ENCODE assay signal across 8 cellular contexts in the genomic region with DNA sequence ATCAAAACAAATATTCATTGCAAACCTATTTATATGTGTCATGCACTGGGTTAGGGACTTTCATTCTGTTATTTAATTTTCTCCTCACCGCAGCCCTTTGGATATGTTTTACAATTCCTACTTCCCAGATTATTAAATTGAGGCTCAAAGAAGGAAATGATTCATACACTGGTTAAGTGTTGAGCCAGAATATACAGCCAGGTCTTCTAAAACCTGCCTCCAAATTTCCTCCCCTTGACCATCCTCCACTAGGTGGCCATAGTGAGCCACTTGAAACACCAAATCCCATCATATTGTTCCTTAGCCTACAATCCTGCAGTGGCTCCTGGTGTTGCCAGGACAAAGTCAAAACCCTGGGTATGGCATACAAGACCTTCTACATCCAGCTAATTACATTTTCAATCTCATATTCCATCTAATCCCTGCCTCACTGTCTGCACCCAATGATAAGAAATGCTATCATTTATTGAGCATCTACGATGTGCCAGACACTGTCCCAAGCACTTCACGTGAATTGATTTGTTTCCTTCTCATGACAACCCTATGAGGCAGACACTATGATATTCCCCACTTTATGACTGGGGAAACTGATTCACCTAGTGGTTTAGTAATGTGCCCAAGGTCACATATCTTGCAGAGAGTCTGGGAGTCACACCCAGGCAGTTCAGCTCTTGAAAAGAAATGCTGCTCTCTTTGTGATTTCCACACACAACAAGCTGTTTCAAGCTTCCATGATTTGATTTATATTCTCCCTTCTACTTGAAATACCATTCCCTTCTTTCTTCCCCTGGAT. TPM values are rescaled to one million over a fixed set of nuclear protein-coding genes. Genes with fewer than 3 reads are reported as not detected.
A peak's percentile ranks its signal among the peaks of the same experiment; 100 is the strongest.
DNase-seq lines count a peak whose midpoint lies in the region; ATAC-seq and TF ChIP-seq lines count a peak whose summit lies in the region.

No MANE protein-coding gene starts in this region.

- H3K27me3 ChIP-seq in BE2C (no peaks in the 10 kb centered on the region), HAP-1 (ENCODE audit: low read depth) (no peaks in the 10 kb centered on the region), RWPE2 (ENCODE audit: insufficient read depth, poor library complexity, severe bottlenecking) (no peaks in the 10 kb centered on the region)

- H3K4me1 ChIP-seq in BE2C (no peaks in the 10 kb centered on the region), HAP-1 (peaks cover 3% of the 10 kb centered on the region), RWPE2 (ENCODE audit: insufficient read depth, poor library complexity, severe bottlenecking) (peaks cover 25% of the 10 kb centered on the region)

- peaks cover 4 to 12% (median 4%) of the 10 kb centered on the region in 3 donors for H3K27me3 Mint-ChIP-seq in immature natural killer cell (ENCODE audit: low read depth in 3 of 3)

- peak overlapping the region; percentile 96 for H3K27ac ChIP-seq in RWPE2 (ENCODE audit: poor library complexity, severe bottlenecking)

- H3K36me3 Mint-ChIP-seq in immature natural killer cell: no peaks in the 10 kb centered on the region

- no peak overlapping the region for H3K27ac Mint-ChIP-seq in immature natural killer cell

- H3K4me3 Mint-ChIP-seq in immature natural killer cell: no peak overlapping the region

- no peaks in the 10 kb centered on the region for H3K9me3 Mint-ChIP-seq in immature natural killer cell

- no peaks in the 10 kb centered on the region for H3K9me3 ChIP-seq in BE2C
- peaks cover 15% of the 10 kb centered on the region; the same call in 1 of the 2 replicates for H3K9me3 ChIP-seq in HAP-1
- H3K9me3 ChIP-seq in RWPE2 (ENCODE audit: severe bottlenecking): no peaks in the 10 kb centered on the region

- no peaks in the 10 kb centered on the region for H3K36me3 ChIP-seq in BE2C
- no peaks in the 10 kb centered on the region for H3K36me3 ChIP-seq in HAP-1 (replicated peaks)
- H3K36me3 ChIP-seq in RWPE2 (ENCODE audit: low read depth): no peaks in the 10 kb centered on the region

- H3K4me3 ChIP-seq in BE2C (ENCODE audit: low read depth, low read length): no peak overlapping the region
- no peak overlapping the region for H3K4me3 ChIP-seq in HAP-1
- no peak overlapping the region for H3K4me3 ChIP-seq in RWPE2 (ENCODE audit: severe bottlenecking)

- TF ChIP-seq CTCF in BE2C (IDR thresholded peaks at IDR 0.05; ENCODE audit: low read depth, low read length) (peak; percentile 73), RWPE2 (IDR thresholded peaks at IDR 0.05; ENCODE audit: poor library complexity, severe bottlenecking) (peak; percentile 89)

- peaks cover 6 to 22% of the 10 kb centered on the region in 2 donors for H3K4me1 Mint-ChIP-seq in immature natural killer cell

- in situ Hi-C loops in HAP-1 (cut with MboI; ENCODE audit: low sequenced_read_pairs): no loop called here

- ATAC-seq in RWPE2 (ENCODE audit: low read depth): peak; percentile 57
- ATAC-seq in HG03457 (IDR thresholded peaks at IDR 0.05; ENCODE audit: unreplicated experiment): no peak

- DNase-seq in BE2C (peak; percentile 38), HAP-1 (ENCODE audit: low spot score in 2 of 2) (peak; percentile 67 to 77), RWPE2 (ENCODE audit: low spot score) (no peak), fibroblast of peridontal ligament (ENCODE audit: extremely low read depth) (peak; percentile 89), pulmonary artery endothelial cell (ENCODE audit: low read depth, low spot score) (peak; percentile 67), immature natural killer cell (no peak), putamen (ENCODE audit: low spot score) (no peak)

RNA-seq across cellular contexts. Expression of a gene that starts 23.6 kb away (rescaled TPM):
- not detected for polyA plus RNA-seq in BE2C (2012; ENCODE audit: insufficient read depth, insufficient read length, low read depth)
- 35.9 and 42.8 TPM in 2 replicates for total RNA-seq in pulmonary artery endothelial cell
- polyA plus RNA-seq in immature natural killer cell: not detected

Comparison
In these comparisons a context has a peak if more than half of its experiments do, and no peak if none do; other contexts are left out.
1. DNase-seq: peak in BE2C (single experiment), HAP-1 (2 of 2), fibroblast of peridontal ligament (single experiment) and pulmonary artery endothelial cell (single experiment); none in RWPE2 (single experiment), immature natural killer cell (0 of 3) and putamen (single experiment).